27 cellular contexts compared by ENCODE assay signal in the genomic region with DNA sequence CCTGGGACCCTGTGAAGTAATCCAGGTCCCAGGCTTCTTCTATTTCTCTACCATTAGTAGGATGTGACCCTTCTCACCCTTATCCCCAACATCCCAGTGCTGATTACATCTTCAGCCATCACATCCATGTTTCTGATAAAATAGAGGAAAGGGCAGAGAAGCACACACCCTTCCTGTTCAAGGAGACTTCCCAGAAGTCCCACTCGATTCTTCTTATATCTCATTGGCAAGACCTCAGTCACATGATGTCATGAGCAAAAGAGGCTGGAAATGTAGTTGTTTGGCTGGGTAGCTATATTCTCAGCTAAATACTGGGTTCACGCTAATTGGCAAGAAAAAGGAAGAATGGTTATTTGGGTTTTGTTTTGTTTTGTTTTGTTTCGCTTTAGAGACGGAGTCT. TPM values are rescaled to one million over a fixed set of nuclear protein-coding genes. Genes with fewer than 3 reads are reported as not detected.
"Had no signal": no experiment of that assay in that cellular context is flagged by ENCODE, and none has a peak within 500 bp of the region (broad histone marks: within the 10 kb centered on the region; RNA-seq: fewer than 3 reads in every experiment).

No MANE protein-coding gene starts in this region.

- DNase-seq: dermis blood vessel endothelial cell; dorsolateral prefrontal cortex; effector CD4-positive, alpha-beta T cell; effector memory CD4-positive, alpha-beta T cell; erythroblast; esophagus squamous epithelium; foreskin fibroblast; foreskin melanocyte; gastrocnemius medialis; glutamatergic neuron; head of caudate nucleus; heart right ventricle; hippocampal formation; left cardiac atrium; left lung; left ventricle myocardium superior; lower lobe of right lung; mesenchymal stem cell; mucosa of descending colon; naive B cell had no signal

- H3K27me3 ChIP-seq: dorsolateral prefrontal cortex, esophagus squamous epithelium, heart right ventricle, left lung had no signal

- H3K9me3 ChIP-seq: esophagus squamous epithelium, gastrocnemius medialis, heart right ventricle, left lung, lower lobe of right lung, mucosa of descending colon had no signal

- H3K4me3 ChIP-seq: coronary artery, dorsolateral prefrontal cortex, esophagus squamous epithelium, gastrocnemius medialis, heart right ventricle, left lung, lower lobe of right lung, mucosa of descending colon had no signal

- H3K27ac ChIP-seq: coronary artery, dorsolateral prefrontal cortex, epithelial cell of prostate, esophagus squamous epithelium, gastrocnemius medialis, left lung, lower lobe of right lung had no signal

- H3K4me1 ChIP-seq: esophagus squamous epithelium, gastrocnemius medialis, heart right ventricle, left lung, lower lobe of right lung had no signal

- H3K36me3 ChIP-seq: esophagus squamous epithelium, gastrocnemius medialis, heart right ventricle, left lung, lower lobe of right lung had no signal

- ATAC-seq: esophagus mucosa, gastrocnemius medialis, left cardiac atrium, left lung, left ventricle myocardium superior, lower lobe of right lung, mucosa of descending colon had no signal

- FAIRE-seq: colon, endometrium, islet of Langerhans, keratinocyte had no signal

RNA-seq across cellular contexts. Expression of gene TMEM169, which starts 19.4 kb away (rescaled TPM):
- total RNA-seq: gastrocnemius medialis had no signal
- polyA plus RNA-seq: keratinocyte had no signal
